ENCODE assay signal across 8 cellular contexts in the genomic region with DNA sequence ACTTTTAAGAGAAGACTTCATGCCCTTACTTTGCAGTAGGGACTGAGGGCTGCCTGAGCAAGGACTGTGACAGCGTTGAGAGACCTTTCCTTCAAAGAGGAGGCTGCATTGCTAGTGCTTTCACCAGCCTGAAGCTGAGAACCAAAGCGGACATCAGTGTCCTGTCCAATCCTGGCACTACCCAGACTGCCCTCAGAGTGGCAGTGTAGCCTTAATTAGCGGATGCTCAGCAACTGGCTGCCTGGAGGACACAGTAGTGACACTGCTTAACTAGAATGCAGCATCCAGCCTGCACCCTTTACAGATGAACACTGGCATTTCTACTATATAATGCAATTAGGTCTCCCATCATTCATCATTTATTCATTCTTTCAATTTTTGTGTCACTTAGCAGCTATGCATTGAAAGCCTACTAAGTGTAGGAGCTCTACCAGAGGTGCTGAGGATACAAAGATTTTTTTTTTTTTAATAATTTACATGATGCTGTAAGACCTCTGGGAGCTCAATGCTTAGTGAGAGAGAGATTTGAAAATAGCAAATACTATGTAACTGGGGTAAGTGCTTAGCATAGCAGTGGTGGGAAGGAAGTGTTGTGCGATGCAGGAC. TPM values are rescaled to one million over a fixed set of nuclear protein-coding genes. Genes with fewer than 3 reads are reported as not detected.
DNase-seq lines count a peak whose midpoint lies in the region; ATAC-seq and TF ChIP-seq lines count a peak whose summit lies in the region.

No MANE protein-coding gene starts in this region.

- TF ChIP-seq CTCF in GM10248 (IDR thresholded peaks at IDR 0.05; ENCODE audit: control extremely low read depth, extremely low read depth, low read depth, missing control alignments) (peak; percentile 98), HCT116 (IDR thresholded peaks at IDR 0.05 in 2 of 3, conservative IDR thresholded peaks at IDR 0.05 in 1 of 3; ENCODE audit: borderline replicate concordance in 1 of 3, insufficient read depth in 1 of 3, low read depth in 2 of 3, low read length in 2 of 3) (peak; percentile 75 to 91 (median 89)), gastroesophageal sphincter (IDR thresholded peaks at IDR 0.05) (peak; percentile 75 to 93 (median 86)), osteocyte (IDR thresholded peaks at IDR 0.05) (peak; percentile 96), tibial nerve (IDR thresholded peaks at IDR 0.05) (peak; percentile 74 to 85 (median 80))

- intact Hi-C loops in HCT116 (cut with micrococcal nuclease), result loop anchor here (1.0 to 10.0 kb wide), 5 partner anchors 309 to 1270 kb away; a partner anchor contains a TSS

- H3K4me1 ChIP-seq in HCT116 (ENCODE audit: control insufficient read depth in 1 of 2, insufficient read depth in 2 of 2, low read length in 2 of 2) (peaks cover 0 to 5% of the 10 kb centered on the region in 2 experiments; a peak in 1 of 4 replicates), gastroesophageal sphincter (no peaks in the 10 kb centered on the region), tibial nerve (no peaks in the 10 kb centered on the region)

- H3K4me2 ChIP-seq in HCT116 (ENCODE audit: low read length), result peak overlapping the region; percentile 40; the same call in 1 of the 2 replicates

- TF ChIP-seq POLR2A in HCT116 (IDR thresholded peaks at IDR 0.05; ENCODE audit: borderline replicate concordance, extremely low read depth, insufficient read depth, insufficient read length) (no peak), gastroesophageal sphincter (IDR thresholded peaks at IDR 0.05) (no peak), tibial nerve (IDR thresholded peaks at IDR 0.05) (no peak)

- peak; percentile 98 for ATAC-seq in HCT116
- peak; percentile 89 for ATAC-seq in gastroesophageal sphincter

- DNase-seq in GM10248 (ENCODE audit: extremely low spot score), result peak; percentile 69
- DNase-seq in HCT116 (ENCODE audit: low read depth, low spot score), result peak; percentile 61
- peak; percentile 68 for DNase-seq in M059J (ENCODE audit: low read depth)
- DNase-seq in RPMI7951 (ENCODE audit: low read depth), result peak; percentile 64
- peak; percentile 54 for DNase-seq in activated effector memory CD4-positive, alpha-beta T cell treated with Interleukin-2 at 50 U/mL for 16 hours
- peak; percentile 90 for DNase-seq in osteocyte (ENCODE audit: extremely low spot score, unreplicated experiment)
- DNase-seq in tibial nerve (ENCODE audit: low spot score in 2 of 2), result peak; percentile 65 to 86

- no peak overlapping the region for H3K4me3 ChIP-seq in HCT116 (replicated peaks in 1 of 2; ENCODE audit: low read depth in 1 of 2, low read length in 2 of 2)
- H3K4me3 ChIP-seq in gastroesophageal sphincter, result no peak overlapping the region
- no peak overlapping the region for H3K4me3 ChIP-seq in tibial nerve

- WGBS in gastroesophageal sphincter (ENCODE audit: low coverage in 1 of 2), 2 donors, result 25 to 31% methylated on average over 3 to 4 of the region's 4 CpGs
- 26% methylated on average over 4 of the region's 4 CpGs for WGBS in tibial nerve, 2 donors

- no peaks in the 10 kb centered on the region for H3K9me2 ChIP-seq in HCT116 (ENCODE audit: insufficient read depth)

- TF ChIP-seq EP300 in gastroesophageal sphincter (IDR thresholded peaks at IDR 0.05) (no peak), tibial nerve (IDR thresholded peaks at IDR 0.05) (no peak)

- POLR2A ChIA-PET in GM10248 (lab: Yijun Ruan, JAX), result no interaction called here
- POLR2A ChIA-PET in HCT116 (lab: Charles Lee), result no interaction called here

- H3K9me3 Mint-ChIP-seq in osteocyte (ENCODE audit: unreplicated experiment), result no peaks in the 10 kb centered on the region

- TF ChIP-seq RAD21 in HCT116 (IDR thresholded peaks at IDR 0.05; ENCODE audit: low read depth), result peak; percentile 92

- no peaks in the 10 kb centered on the region for H3K9me3 ChIP-seq in HCT116 (ENCODE audit: control insufficient read depth in 1 of 2, insufficient read depth in 1 of 2, low read depth in 1 of 2, low read length in 2 of 2)
- no peaks in the 10 kb centered on the region for H3K9me3 ChIP-seq in gastroesophageal sphincter
- H3K9me3 ChIP-seq in tibial nerve, result no peaks in the 10 kb centered on the region

- no peaks in the 10 kb centered on the region for H3K36me3 ChIP-seq in HCT116 (ENCODE audit: control insufficient read depth in 1 of 2, insufficient read depth in 2 of 2, low read length in 2 of 2)
- H3K36me3 ChIP-seq in gastroesophageal sphincter, result no peaks in the 10 kb centered on the region
- no peaks in the 10 kb centered on the region for H3K36me3 ChIP-seq in tibial nerve

- no peak overlapping the region for H3K9ac ChIP-seq in HCT116 (ENCODE audit: low read length)

- H3K4me3 Mint-ChIP-seq in osteocyte (ENCODE audit: unreplicated experiment), result no peak overlapping the region

- H3K27me3 ChIP-seq in HCT116 (ENCODE audit: insufficient read depth, low read length) (peaks cover 21% of the 10 kb centered on the region; the same call in 1 of the 2 replicates), gastroesophageal sphincter (peaks cover 10% of the 10 kb centered on the region), tibial nerve (peaks cover 0 to 3% of the 10 kb centered on the region in 2 donors)

- CTCF ChIA-PET in GM10248 (lab: Yijun Ruan, JAX), result interaction anchor here (0.6 to 6.5 kb wide), 51 partner anchors 9 to 564 kb away, joined by 3 to 90 read pairs (median 4); a partner anchor contains a TSS
- CTCF ChIA-PET in HCT116 (lab: Charles Lee), result interaction anchor here (0.9 to 3.5 kb wide), 14 partner anchors 14 to 949 kb away, joined by 3 to 27 read pairs (median 6); a partner anchor contains a TSS

- no TSS peak for BruUV-seq in HCT116 (replicated peaks; lab: Mats Ljungman, UMichigan)

- no peaks in the 10 kb centered on the region for H3K36me3 Mint-ChIP-seq in osteocyte (ENCODE audit: unreplicated experiment)

- H3K27ac Mint-ChIP-seq in osteocyte (ENCODE audit: unreplicated experiment), result no peak overlapping the region

- H3K27ac ChIP-seq in HCT116 (ENCODE audit: low read depth, low read length) (no peak overlapping the region), gastroesophageal sphincter (no peak overlapping the region), tibial nerve (no peak overlapping the region)

- H3K4me1 Mint-ChIP-seq in osteocyte (ENCODE audit: unreplicated experiment), result no peaks in the 10 kb centered on the region

- no peak overlapping the region for H2AFZ ChIP-seq in HCT116 (ENCODE audit: low read depth, low read length, poor library complexity, severe bottlenecking)

- RAD21 ChIA-PET in HCT116 (lab: Charles Lee; ENCODE audit: low non-redundant PET in 1 of 2, low total read pairs in 2 of 2, uncharacterized antibody in 2 of 2, unreplicated experiment in 2 of 2), result interaction anchor here in 1 of 2 experiments (0.9 kb wide), 1 partner anchor 418 kb away, joined by 3 read pairs; no protein-coding TSS in a partner anchor

- no peaks in the 10 kb centered on the region for H4K20me1 ChIP-seq in HCT116 (ENCODE audit: insufficient read depth)

- no peaks in the 10 kb centered on the region for H3K79me2 ChIP-seq in HCT116 (ENCODE audit: insufficient read depth, low read length)

- H3K27me3 Mint-ChIP-seq in osteocyte (ENCODE audit: unreplicated experiment), result peaks cover 65% of the 10 kb centered on the region

TF ChIP-seq in HCT116, 20 proteins besides CTCF, POLR2A, EP300 and RAD21:
- TF ChIP-seq ZFX (IDR thresholded peaks at IDR 0.05) (no peak), FOSL1 (IDR thresholded peaks at IDR 0.05; ENCODE audit: low read depth) (no peak), CEBPB (IDR thresholded peaks at IDR 0.05; ENCODE audit: low read depth) (no peak), EGR1 (IDR thresholded peaks at IDR 0.05; ENCODE audit: low read depth) (no peak), ZNF274 (IDR thresholded peaks at IDR 0.05; ENCODE audit: low read depth, low read length) (no peak), ELF1 (IDR thresholded peaks at IDR 0.05; ENCODE audit: borderline replicate concordance, low read depth) (no peak), YY1 (IDR thresholded peaks at IDR 0.05; ENCODE audit: extremely low read depth, insufficient replicate concordance, low read depth, low read length) (no peak), EZH2 (IDR thresholded peaks at IDR 0.05) (no peak), JUND (IDR thresholded peaks at IDR 0.05) (no peak), POLR2AphosphoS5 (IDR thresholded peaks at IDR 0.05; ENCODE audit: low read depth, low read length) (no peak)
- TF ChIP-seq, protein P1, sequence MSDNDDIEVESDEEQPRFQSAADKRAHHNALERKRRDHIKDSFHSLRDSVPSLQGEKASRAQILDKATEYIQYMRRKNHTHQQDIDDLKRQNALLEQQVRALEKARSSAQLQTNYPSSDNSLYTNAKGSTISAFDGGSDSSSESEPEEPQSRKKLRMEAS (IDR thresholded peaks at IDR 0.05), result no peak
- TF ChIP-seq, protein P2, sequence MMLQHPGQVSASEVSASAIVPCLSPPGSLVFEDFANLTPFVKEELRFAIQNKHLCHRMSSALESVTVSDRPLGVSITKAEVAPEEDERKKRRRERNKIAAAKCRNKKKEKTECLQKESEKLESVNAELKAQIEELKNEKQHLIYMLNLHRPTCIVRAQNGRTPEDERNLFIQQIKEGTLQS (IDR thresholded peaks at IDR 0.05), result no peak
TF ChIP-seq in HCT116: peak in this region for 0.

RNA-seq across cellular contexts. Expression of a gene that starts 36.9 kb away (rescaled TPM):
- total RNA-seq in HCT116 (2021; ENCODE audit: unreplicated experiment), result 21.1 TPM
- polyA plus RNA-seq in HCT116 (2012), result 13.2 and 13.5 TPM in 2 replicates
- 11.1 and 12.0 TPM in 2 replicates for total RNA-seq in M059J (2014; rRNA removed; shearing (Covaris generic))
- total RNA-seq in RPMI7951 (2014; rRNA removed; shearing (Covaris generic)), result 6.7 and 16.7 TPM in 2 replicates
- 10 to 100 TPM; 10.4 to 21.9 (median 18.9) TPM for total RNA-seq in gastroesophageal sphincter
- total RNA-seq in osteocyte, result 23.3 and 25.3 TPM in 2 replicates
- 10 to 100 TPM in 3 of 4 donors, 1 to 10 TPM in 1; 8.8 to 16.5 (median 12.6) TPM for total RNA-seq in tibial nerve
